In genomic region chrX:150531467-150531866, GRCh38 we compare ENCODE assay signal across 20 cellular contexts. TPM values are rescaled to one million over a fixed set of nuclear protein-coding genes. Genes with fewer than 3 reads are reported as not detected.
DNase-seq lines count a peak whose midpoint lies in the region; ATAC-seq and TF ChIP-seq lines count a peak whose summit lies in the region.
"Had no signal": no experiment of that assay in that cellular context is flagged by ENCODE, and none has a peak within 500 bp of the region (broad histone marks: within the 10 kb centered on the region; RNA-seq: fewer than 3 reads in every experiment).

No MANE protein-coding gene starts in this region.

- H3K36me3 ChIP-seq in ascending aorta (no peaks in the 10 kb centered on the region), thoracic aorta (no peaks in the 10 kb centered on the region)
- H3K36me3 ChIP-seq: HAP-1 had no signal

- H3K27me3 ChIP-seq in ascending aorta (no peaks in the 10 kb centered on the region), thoracic aorta (replicated peaks; ENCODE audit: insufficient read depth) (no peaks in the 10 kb centered on the region)

- ATAC-seq in thoracic aorta (ENCODE audit: insufficient number of reproducible peaks, low FRiP score, low read depth) (no peak), GM18511 (IDR thresholded peaks at IDR 0.05; ENCODE audit: unreplicated experiment) (no peak)
- ATAC-seq: A549 had no signal

- DNase-seq in ascending aorta (ENCODE audit: low spot score in 2 of 2) (peak in 1 of 2 donors; percentile 40), medulla oblongata (ENCODE audit: extremely low spot score) (peak; percentile 41), thoracic aorta (ENCODE audit: low spot score) (no peak), RPMI8226 (no peak), NCI-H146 treated with DMSO at 0.1 percent for 48 hours (lab: John Stamatoyannopoulos, UW; ENCODE audit: unreplicated experiment) (no peak), NCI-H2107 (lab: John Stamatoyannopoulos, UW) (no peak)
- DNase-seq: 8988T; ACHN; AML-193; Calu3; CD4-positive, alpha-beta memory T cell; COR-L47; DMS53; DMS79 treated with DMSO at 0.1 percent for 48 hours; GF-D8; GOT3; HFFc6 had no signal

- TF ChIP-seq CTCF in ascending aorta (IDR thresholded peaks at IDR 0.05) (no peak), thoracic aorta (IDR thresholded peaks at IDR 0.05) (no peak)

- no peaks in the 10 kb centered on the region for H3K4me1 ChIP-seq in ascending aorta
- peaks cover 0 to 27% of the 10 kb centered on the region in 2 donors for H3K4me1 ChIP-seq in thoracic aorta (ENCODE audit: control insufficient read depth in 1 of 2, low read depth in 2 of 2)
- H3K4me1 ChIP-seq: A549, HAP-1 had no signal

- H3K9me3 ChIP-seq in ascending aorta (peaks cover 0 to 3% of the 10 kb centered on the region in 2 donors), thoracic aorta (no peaks in the 10 kb centered on the region)

- H3K4me3 ChIP-seq in ascending aorta = no peak overlapping the region
- no peak overlapping the region for H3K4me3 ChIP-seq in thoracic aorta
- H3K4me3 ChIP-seq: A549, HAP-1 had no signal

- H3K27ac ChIP-seq in ascending aorta = peak overlapping the region; percentile 3 to 22
- peak overlapping the region; percentile 30 to 38 for H3K27ac ChIP-seq in thoracic aorta
- H3K27ac ChIP-seq: A549 had no signal

- intact Hi-C loops in ascending aorta (cut with DNase I) = no loop called here

RNA-seq across cellular contexts. Expression of gene MTM1, which starts 37.0 kb away (rescaled TPM):
- total RNA-seq in ascending aorta (7.3 TPM), thoracic aorta (10 to 100 TPM; 18.8 to 21.4 TPM)
